Comparison of ENCODE assay signal across 11 cellular contexts in the genomic region with DNA sequence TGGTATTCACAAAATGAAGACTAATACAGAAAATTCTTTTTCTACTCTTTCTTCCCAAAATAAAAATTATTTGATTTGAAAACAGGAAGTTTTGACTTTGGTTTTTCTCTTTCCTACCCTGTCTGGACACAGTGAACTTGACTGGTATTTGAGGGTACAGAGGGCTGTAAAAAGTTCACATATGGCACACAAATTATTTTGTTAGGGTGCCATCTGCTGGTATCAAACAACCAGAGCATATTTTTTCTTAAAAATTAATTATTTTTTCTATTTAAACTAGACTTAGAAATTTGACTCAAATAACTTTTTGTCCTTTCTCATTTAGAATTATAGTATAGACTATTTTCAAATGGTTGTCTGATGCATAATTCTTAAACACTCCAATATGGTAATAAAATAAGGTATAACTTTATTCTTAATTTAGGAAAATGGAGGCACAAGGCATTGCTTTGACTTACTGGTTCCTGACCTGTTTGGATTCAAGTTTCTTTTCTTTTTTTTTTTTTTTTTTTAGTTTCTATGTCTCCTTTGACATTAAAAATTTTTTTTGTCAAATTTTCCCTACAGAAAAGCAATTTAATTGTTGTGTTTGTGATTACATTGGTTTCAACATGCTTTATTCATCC.
DNase-seq lines count a peak whose midpoint lies in the region; ATAC-seq and TF ChIP-seq lines count a peak whose summit lies in the region.
"Had no signal": no experiment of that assay in that cellular context is flagged by ENCODE, and none has a peak within 500 bp of the region (broad histone marks: within the 10 kb centered on the region; RNA-seq: fewer than 3 reads in every experiment).

No MANE protein-coding gene starts in this region.

- peak; percentile 27 to 46 for DNase-seq in NCI-H2081 (lab: John Stamatoyannopoulos, UW)
- DNase-seq in NCI-H2081 treated with DMSO at 0.1 percent for 48 hours (lab: John Stamatoyannopoulos, UW) = no peak
- DNase-seq in NCI-H2171 (lab: John Stamatoyannopoulos, UW) = peak; percentile 63
- DNase-seq in endothelial cell (ENCODE audit: low spot score) = no peak
- peak; percentile 27 for DNase-seq in renal cortical epithelial cell (ENCODE audit: low read depth)
- no peak for DNase-seq in effector memory CD8-positive, alpha-beta T cell
- no peak for DNase-seq in cerebellar cortex (ENCODE audit: low spot score)
- DNase-seq: CD4-positive, alpha-beta T cell; foreskin melanocyte had no signal

- H3K27ac Mint-ChIP-seq in endothelial cell (ENCODE audit: unreplicated experiment) = no peak overlapping the region
- H3K27ac Mint-ChIP-seq in effector memory CD8-positive, alpha-beta T cell = no peak overlapping the region
- H3K27ac Mint-ChIP-seq: CD4-positive, alpha-beta T cell; T-helper 1 cell treated with Interleukin-12 subunit alpha and Interleukin-12 subunit beta and Interleukin-4 antibody, amounts not matched to agents 30 μg/mL and 1 μg/mL, for 36 hours had no signal

- ATAC-seq in effector memory CD8-positive, alpha-beta T cell (replicated peaks) = no peak
- ATAC-seq in HG03439 (IDR thresholded peaks at IDR 0.05; ENCODE audit: unreplicated experiment) = no peak

- H3K4me1 Mint-ChIP-seq in endothelial cell (ENCODE audit: unreplicated experiment) = no peaks in the 10 kb centered on the region
- H3K4me1 Mint-ChIP-seq in effector memory CD8-positive, alpha-beta T cell (ENCODE audit: low read depth in 2 of 2) = no peaks in the 10 kb centered on the region

- H3K9me3 Mint-ChIP-seq in endothelial cell (ENCODE audit: unreplicated experiment) = no peaks in the 10 kb centered on the region
- H3K9me3 Mint-ChIP-seq in effector memory CD8-positive, alpha-beta T cell = peaks cover 7 to 23% of the 10 kb centered on the region in 2 donors

- H3K4me3 Mint-ChIP-seq in endothelial cell (ENCODE audit: unreplicated experiment) = no peak overlapping the region
- H3K4me3 Mint-ChIP-seq in effector memory CD8-positive, alpha-beta T cell = no peak overlapping the region
- H3K4me3 Mint-ChIP-seq: CD4-positive, alpha-beta T cell; T-helper 1 cell treated with Interleukin-12 subunit alpha and Interleukin-12 subunit beta and Interleukin-4 antibody, amounts not matched to agents 30 μg/mL and 1 μg/mL, for 36 hours had no signal

- peak; percentile 62 for TF ChIP-seq CTCF in endothelial cell (IDR thresholded peaks at IDR 0.05; ENCODE audit: unreplicated experiment)

- no peaks in the 10 kb centered on the region for H3K27me3 Mint-ChIP-seq in endothelial cell (ENCODE audit: unreplicated experiment)
- H3K27me3 Mint-ChIP-seq in effector memory CD8-positive, alpha-beta T cell = no peaks in the 10 kb centered on the region
- H3K27me3 Mint-ChIP-seq: CD4-positive, alpha-beta T cell had no signal

- no peaks in the 10 kb centered on the region for H3K36me3 Mint-ChIP-seq in endothelial cell (ENCODE audit: low read depth, unreplicated experiment)
- no peaks in the 10 kb centered on the region for H3K36me3 Mint-ChIP-seq in effector memory CD8-positive, alpha-beta T cell (ENCODE audit: insufficient read depth)

Comparison
In these comparisons a context has a peak if more than half of its experiments do, and no peak if none do; other contexts are left out.
1. DNase-seq: peak in NCI-H2081 (2 of 2), NCI-H2171 (single experiment) and renal cortical epithelial cell (single experiment); none in NCI-H2081 treated with DMSO at 0.1 percent for 48 hours (single experiment), endothelial cell (single experiment), effector memory CD8-positive, alpha-beta T cell (0 of 3) and cerebellar cortex (single experiment).